In genomic region chr20:53857723-53858236, GRCh38 we compare ENCODE assay signal across 12 cellular contexts.
DNase-seq lines count a peak whose midpoint lies in the region; ATAC-seq and TF ChIP-seq lines count a peak whose summit lies in the region.
"Had no signal": no experiment of that assay in that cellular context is flagged by ENCODE, and none has a peak within 500 bp of the region (broad histone marks: within the 10 kb centered on the region; RNA-seq: fewer than 3 reads in every experiment).

No MANE protein-coding gene starts in this region.

- H3K4me3 ChIP-seq in HAP-1 (no peak overlapping the region), cardiac muscle cell (no peak overlapping the region), prostate gland (no peak overlapping the region)
- H3K4me3 ChIP-seq: upper lobe of left lung had no signal

- TF ChIP-seq CTCF in cardiac muscle cell (IDR thresholded peaks at IDR 0.05; ENCODE audit: low read depth, low read length) (no peak), prostate gland (IDR thresholded peaks at IDR 0.05) (no peak)

- in situ Hi-C loops in HAP-1 (cut with MboI; ENCODE audit: low sequenced_read_pairs): no loop called here

- intact Hi-C loops in prostate gland (cut with DNase I): no loop called here

- H3K36me3 ChIP-seq in HAP-1 (replicated peaks) (no peaks in the 10 kb centered on the region), cardiac muscle cell (no peaks in the 10 kb centered on the region), prostate gland (no peaks in the 10 kb centered on the region)
- H3K36me3 ChIP-seq: upper lobe of left lung had no signal

- no peak for TF ChIP-seq POLR2A in prostate gland (IDR thresholded peaks at IDR 0.05)

- peaks cover 10% of the 10 kb centered on the region for H3K4me1 ChIP-seq in HAP-1
- peaks cover 4% of the 10 kb centered on the region for H3K4me1 ChIP-seq in cardiac muscle cell (ENCODE audit: low read depth)
- peaks cover 7% of the 10 kb centered on the region for H3K4me1 ChIP-seq in prostate gland (replicated peaks)

- ATAC-seq in GM19397 (IDR thresholded peaks at IDR 0.05; ENCODE audit: unreplicated experiment): no peak

- WGBS in prostate gland: 18% methylated on average over 7 of the region's 7 CpGs

- H3K9me3 ChIP-seq in HAP-1 (no peaks in the 10 kb centered on the region), cardiac muscle cell (ENCODE audit: low read depth) (no peaks in the 10 kb centered on the region), prostate gland (no peaks in the 10 kb centered on the region)
- H3K9me3 ChIP-seq: upper lobe of left lung had no signal

- H3K27ac ChIP-seq in cardiac muscle cell (peak overlapping the region; percentile 10), prostate gland (peak overlapping the region; percentile 37 to 54)
- H3K27ac ChIP-seq: upper lobe of left lung had no signal

- H3K27me3 ChIP-seq in HAP-1 (ENCODE audit: low read depth) (no peaks in the 10 kb centered on the region), cardiac muscle cell (no peaks in the 10 kb centered on the region), prostate gland (replicated peaks; ENCODE audit: insufficient read depth) (no peaks in the 10 kb centered on the region)
- H3K27me3 ChIP-seq: upper lobe of left lung had no signal

- DNase-seq in HAP-1 (ENCODE audit: low spot score in 2 of 2) (peak; percentile 35 to 66), NCI-H524 treated with DMSO at 0.1 percent for 48 hours (lab: John Stamatoyannopoulos, UW) (peak; percentile 84), cardiac muscle cell (ENCODE audit: low read depth in 1 of 2, low spot score in 1 of 2) (peak; percentile 15 to 39), prostate gland (ENCODE audit: low spot score) (peak; percentile 32), hepatic stellate cell (ENCODE audit: low spot score) (no peak), dermis blood vessel endothelial cell (no peak), superior temporal gyrus (ENCODE audit: extremely low spot score) (no peak)
- DNase-seq: activated CD4-positive, alpha-beta T cell treated with anti-CD3 and anti-CD28 coated beads for 48 hours; HCEC 1CT; NCI-H1048; upper lobe of left lung had no signal

Comparison
In these comparisons a context has a peak if more than half of its experiments do, and no peak if none do; other contexts are left out.
1. DNase-seq: peak in HAP-1 (2 of 2), NCI-H524 treated with DMSO at 0.1 percent for 48 hours (single experiment), cardiac muscle cell (2 of 2) and prostate gland (single experiment); none in hepatic stellate cell (single experiment), dermis blood vessel endothelial cell (single experiment) and superior temporal gyrus (single experiment).